In genomic region chr9:128828267-128828666, GRCh38 we compare ENCODE assay signal across 11 cellular contexts. TPM values are rescaled to one million over a fixed set of nuclear protein-coding genes. Genes with fewer than 3 reads are reported as not detected.
A peak's percentile ranks its signal among the peaks of the same experiment; 100 is the strongest.
DNase-seq lines count a peak whose midpoint lies in the region; ATAC-seq and TF ChIP-seq lines count a peak whose summit lies in the region.
"Had no signal": no experiment of that assay in that cellular context is flagged by ENCODE, and none has a peak within 500 bp of the region (broad histone marks: within the 10 kb centered on the region; RNA-seq: fewer than 3 reads in every experiment).

No MANE protein-coding gene starts in this region.

- no peak for TF ChIP-seq CTCF in tibial nerve (IDR thresholded peaks at IDR 0.05)
- no peak for TF ChIP-seq CTCF in mucosa of descending colon (IDR thresholded peaks at IDR 0.05)

- peak overlapping the region; percentile 97 for H3K4me3 Mint-ChIP-seq in activated CD8-positive, alpha-beta memory T cell treated with anti-CD3 and anti-CD28 coated beads, Interleukin-2, amount 10 ng/mL, durations not matched to agents 7 days and 5 days

- no peak overlapping the region for H3K4me3 ChIP-seq in effector memory CD4-positive, alpha-beta T cell (ENCODE audit: insufficient read depth, low read depth, low read length, poor library complexity, severe bottlenecking)
- H3K4me3 ChIP-seq in rectal smooth muscle tissue (ENCODE audit: low read length) (peak overlapping the region; percentile 83), tibial nerve (no peak overlapping the region), mucosa of descending colon (no peak overlapping the region), aorta (ENCODE audit: low read length in 2 of 2) (no peak overlapping the region)

- CTCF ChIA-PET in activated CD8-positive, alpha-beta memory T cell treated with anti-CD3 and anti-CD28 coated beads, Interleukin-2, amount 10 ng/mL, durations not matched to agents 7 days and 5 days (lab: Charles Lee), result interaction anchor here (2.5 kb wide), 1 partner anchor 9 kb away, joined by 22 read pairs; the partner anchor contains the start of gene ENDOG

- no peak for TF ChIP-seq POLR2A in tibial nerve (IDR thresholded peaks at IDR 0.05)

- peaks cover 14% of the 10 kb centered on the region for H3K4me1 ChIP-seq in effector memory CD4-positive, alpha-beta T cell (ENCODE audit: control insufficient read depth, insufficient read depth, low read length, poor library complexity, severe bottlenecking)
- H3K4me1 ChIP-seq in rectal smooth muscle tissue (ENCODE audit: control insufficient read depth, insufficient read depth, low read length), result peaks cover 7% of the 10 kb centered on the region
- peaks cover 0 to 24% (median 8%) of the 10 kb centered on the region in 4 donors for H3K4me1 ChIP-seq in tibial nerve
- peaks cover 7% of the 10 kb centered on the region for H3K4me1 ChIP-seq in mucosa of descending colon (ENCODE audit: low read depth)
- no peaks in the 10 kb centered on the region for H3K4me1 ChIP-seq in aorta (ENCODE audit: control insufficient read depth in 1 of 2, insufficient read depth in 2 of 2, low read length in 2 of 2)

- no peak for TF ChIP-seq EP300 in tibial nerve (IDR thresholded peaks at IDR 0.05)

- peak overlapping the region; percentile 90 for H3K27ac Mint-ChIP-seq in activated CD8-positive, alpha-beta memory T cell treated with anti-CD3 and anti-CD28 coated beads, Interleukin-2, amount 10 ng/mL, durations not matched to agents 7 days and 5 days

- 87 to 92% methylated on average over 8 of the region's 8 CpGs for WGBS in tibial nerve, 2 donors
- 90 to 92% methylated on average over 8 of the region's 8 CpGs for WGBS in aorta, 2 donors

- no peak for ATAC-seq in activated CD8-positive, alpha-beta memory T cell treated with anti-CD3 and anti-CD28 coated beads, Interleukin-2, amount 10 ng/mL, durations not matched to agents 7 days and 5 days
- ATAC-seq in mucosa of descending colon (no peak), aorta (ENCODE audit: low FRiP score) (no peak)

- H3K27me3 ChIP-seq in effector memory CD4-positive, alpha-beta T cell (replicated peaks; ENCODE audit: control insufficient read depth, insufficient read depth, low read length, poor library complexity, severe bottlenecking), result no peaks in the 10 kb centered on the region
- no peaks in the 10 kb centered on the region for H3K27me3 ChIP-seq in rectal smooth muscle tissue (ENCODE audit: control insufficient read depth, insufficient read depth, low read length)
- no peaks in the 10 kb centered on the region for H3K27me3 ChIP-seq in tibial nerve
- no peaks in the 10 kb centered on the region for H3K27me3 ChIP-seq in aorta (ENCODE audit: control insufficient read depth in 1 of 2, insufficient read depth in 2 of 2, low read length in 1 of 2)
- H3K27me3 ChIP-seq: vagina had no signal

- intact Hi-C loops in mucosa of descending colon (cut with DNase I, micrococcal nuclease) (no loop called here), aorta (cut with DNase I) (no loop called here)

- H3K9ac ChIP-seq in rectal smooth muscle tissue (ENCODE audit: low read length), result no peak overlapping the region

- H3K4me1 Mint-ChIP-seq in activated CD8-positive, alpha-beta memory T cell treated with anti-CD3 and anti-CD28 coated beads, Interleukin-2, amount 10 ng/mL, durations not matched to agents 7 days and 5 days, result peaks cover 23% of the 10 kb centered on the region

- H3K36me3 ChIP-seq in effector memory CD4-positive, alpha-beta T cell (ENCODE audit: control insufficient read depth, insufficient read depth, low read length), result peaks cover 37% of the 10 kb centered on the region
- peaks cover 18% of the 10 kb centered on the region for H3K36me3 ChIP-seq in rectal smooth muscle tissue (ENCODE audit: control insufficient read depth, insufficient read depth, low read length)
- peaks cover 0 to 58% (median 0%) of the 10 kb centered on the region in 3 donors for H3K36me3 ChIP-seq in tibial nerve
- H3K36me3 ChIP-seq in mucosa of descending colon (ENCODE audit: low read depth), result no peaks in the 10 kb centered on the region
- peaks cover 0 to 1% of the 10 kb centered on the region in 2 donors for H3K36me3 ChIP-seq in aorta (ENCODE audit: control insufficient read depth in 1 of 2, insufficient read depth in 2 of 2, low read length in 1 of 2)

- no peaks in the 10 kb centered on the region for H3K27me3 Mint-ChIP-seq in activated CD8-positive, alpha-beta memory T cell treated with anti-CD3 and anti-CD28 coated beads, Interleukin-2, amount 10 ng/mL, durations not matched to agents 7 days and 5 days

- H3K9me3 Mint-ChIP-seq in activated CD8-positive, alpha-beta memory T cell treated with anti-CD3 and anti-CD28 coated beads, Interleukin-2, amount 10 ng/mL, durations not matched to agents 7 days and 5 days (ENCODE audit: low read depth), result no peaks in the 10 kb centered on the region

- no peaks in the 10 kb centered on the region for H3K9me3 ChIP-seq in effector memory CD4-positive, alpha-beta T cell (ENCODE audit: control insufficient read depth, low read length)
- H3K9me3 ChIP-seq in tibial nerve (no peaks in the 10 kb centered on the region), mucosa of descending colon (no peaks in the 10 kb centered on the region), aorta (ENCODE audit: control insufficient read depth, low read length) (no peaks in the 10 kb centered on the region)
- H3K9me3 ChIP-seq: vagina had no signal

- H3K36me3 Mint-ChIP-seq in activated CD8-positive, alpha-beta memory T cell treated with anti-CD3 and anti-CD28 coated beads, Interleukin-2, amount 10 ng/mL, durations not matched to agents 7 days and 5 days, result peaks cover 19% of the 10 kb centered on the region

- H3K27ac ChIP-seq in effector memory CD4-positive, alpha-beta T cell (ENCODE audit: insufficient read depth, low read length, poor library complexity, severe bottlenecking), result peak overlapping the region; percentile 68
- no peak overlapping the region for H3K27ac ChIP-seq in rectal smooth muscle tissue (ENCODE audit: low read depth, low read length)
- peak overlapping the region in 1 of 4 donors; percentile 91 for H3K27ac ChIP-seq in tibial nerve
- H3K27ac ChIP-seq in aorta (ENCODE audit: low read depth in 1 of 2, low read length in 2 of 2), result no peak overlapping the region

- DNase-seq in activated CD8-positive, alpha-beta memory T cell treated with anti-CD3 and anti-CD28 coated beads, Interleukin-2, amount 10 ng/mL, durations not matched to agents 7 days and 5 days, result no peak
- no peak for DNase-seq in activated CD8-positive, alpha-beta memory T cell treated with anti-CD3 and anti-CD28 coated beads, Interleukin-2, amount 50 U/mL, for 4 hours
- DNase-seq in NAMALWA (ENCODE audit: low spot score) (peak; percentile 35), tibial nerve (ENCODE audit: low spot score in 2 of 2) (no peak), mucosa of descending colon (no peak), aorta (no peak)
- DNase-seq in effector memory CD4-positive, alpha-beta T cell, result no peak
- DNase-seq: NCI-H510A treated with DMSO at 0.1 percent for 48 hours; stimulated activated CD4-positive, alpha-beta T cell treated with anti-CD3 and anti-CD28 coated beads, Interleukin-4, amount 100 ng/mL, for 4 hours had no signal

RNA-seq across cellular contexts. Expression of gene SPOUT1, which starts 1.3 kb away (rescaled TPM):
- 100 to 1,000 TPM in 1 of 2 experiments, 10 to 100 TPM in 1; 83.3 to 104 TPM for total RNA-seq in activated CD8-positive, alpha-beta memory T cell treated with anti-CD3 and anti-CD28 coated beads, Interleukin-2, amount 10 ng/mL, durations not matched to agents 7 days and 5 days
- total RNA-seq in tibial nerve (10 to 100 TPM; 26.4 to 71.7 (median 39.0) TPM), mucosa of descending colon (10 to 100 TPM; 31.6 to 35.5 (median 31.7) TPM), aorta (10 to 100 TPM; 28.6 to 32.8 TPM)
- 10 to 100 TPM; 14.3 to 40.9 TPM for polyA plus RNA-seq in aorta

RNA-seq across cellular contexts. Expression of gene ENDOG, which starts 10.0 kb away (rescaled TPM):
- 10 to 100 TPM; 19.0 to 22.3 TPM for total RNA-seq in activated CD8-positive, alpha-beta memory T cell treated with anti-CD3 and anti-CD28 coated beads, Interleukin-2, amount 10 ng/mL, durations not matched to agents 7 days and 5 days
- total RNA-seq in tibial nerve (10 to 100 TPM; 22.8 to 53.1 (median 48.8) TPM), mucosa of descending colon (10 to 100 TPM; 30.2 to 56.1 (median 37.9) TPM), aorta (10 to 100 TPM; 11.0 to 14.1 TPM)
- polyA plus RNA-seq in aorta, result 10 to 100 TPM in 1 of 2 donors, 1 to 10 TPM in 1; 9.1 to 15.9 TPM

RNA-seq across cellular contexts. Expression of gene TBC1D13, which starts 41.2 kb away (rescaled TPM):
- total RNA-seq in activated CD8-positive, alpha-beta memory T cell treated with anti-CD3 and anti-CD28 coated beads, Interleukin-2, amount 10 ng/mL, durations not matched to agents 7 days and 5 days, result 10 to 100 TPM; 21.5 to 22.2 TPM
- total RNA-seq in tibial nerve (10 to 100 TPM; 15.1 to 23.7 (median 17.9) TPM), mucosa of descending colon (10 to 100 TPM; 20.6 to 30.6 (median 25.9) TPM), aorta (10 to 100 TPM; 23.6 to 27.7 TPM)
- 10 to 100 TPM in 1 of 2 donors, 1 to 10 TPM in 1; 9.0 to 21.5 TPM for polyA plus RNA-seq in aorta

RNA-seq across cellular contexts. Expression of gene KYAT1, which starts 53.5 kb away (rescaled TPM):
- 10 to 100 TPM; 12.7 to 20.6 TPM for total RNA-seq in activated CD8-positive, alpha-beta memory T cell treated with anti-CD3 and anti-CD28 coated beads, Interleukin-2, amount 10 ng/mL, durations not matched to agents 7 days and 5 days
- total RNA-seq in tibial nerve, result 1 to 10 TPM; 7.4 to 9.0 (median 8.6) TPM
- total RNA-seq in mucosa of descending colon, result 1 to 10 TPM; 1.9 to 6.4 (median 2.9) TPM
- total RNA-seq in aorta, result 1 to 10 TPM; 7.5 to 9.5 TPM
- 10 to 100 TPM in 1 of 2 donors, 1 to 10 TPM in 1; 4.5 to 11.4 TPM for polyA plus RNA-seq in aorta

RNA-seq across cellular contexts. Expression of gene LRRC8A, which starts 53.7 kb away (rescaled TPM):
- total RNA-seq in activated CD8-positive, alpha-beta memory T cell treated with anti-CD3 and anti-CD28 coated beads, Interleukin-2, amount 10 ng/mL, durations not matched to agents 7 days and 5 days, result 10 to 100 TPM; 25.6 to 26.7 TPM
- total RNA-seq in tibial nerve (10 to 100 TPM; 65.1 to 94.7 (median 81.1) TPM), mucosa of descending colon (10 to 100 TPM; 25.3 to 48.5 (median 25.4) TPM), aorta (100 to 1,000 TPM in 1 of 2 donors, 10 to 100 TPM in 1; 63.8 to 100 TPM)
- 10 to 100 TPM; 14.3 to 41.3 TPM for polyA plus RNA-seq in aorta
